ENCODE assay signal across 1 cellular context in genomic region chr1:167803358-167804217, GRCh38.
TF ChIP-seq lines count a peak whose summit lies in the region.

No MANE protein-coding gene starts in this region.

TF ChIP-seq in K562, 482 proteins besides CTCF, POLR2A, EP300 and RAD21 (continued from another document and continues in another):
- TF ChIP-seq RNF219 (CRISPR knock-in tag; IDR thresholded peaks at IDR 0.05) (no peak), FOXK1 (CRISPR knock-in tag; IDR thresholded peaks at IDR 0.05; ENCODE audit: borderline replicate concordance) (no peak), HDGF (IDR thresholded peaks at IDR 0.05) (no peak), HMGXB4 (CRISPR knock-in tag; IDR thresholded peaks at IDR 0.05) (no peak), TOE1 (IDR thresholded peaks at IDR 0.05; ENCODE audit: borderline replicate concordance) (peak; percentile 61; the same call in 1 of the 2 replicates), TOE1 (CRISPR knock-in tag; IDR thresholded peaks at IDR 0.05; ENCODE audit: borderline replicate concordance, low read depth) (no peak), ZNF253 (CRISPR knock-in tag; conservative IDR thresholded peaks at IDR 0.05) (0 out of 2 replicates have a peak, but pooled peaks have one; percentile 55), ZKSCAN1 (IDR thresholded peaks at IDR 0.05; ENCODE audit: low read depth, low read length) (peak; percentile 75), AFF1 (IDR thresholded peaks at IDR 0.05; ENCODE audit: low read depth in 1 of 2, partially characterized antibody in 2 of 2) (no peak), NBN (IDR thresholded peaks at IDR 0.05; ENCODE audit: low read depth) (peak; percentile 78), SP1 (CRISPR knock-in tag; IDR thresholded peaks at IDR 0.05) (peak; percentile 62), U2AF1 (optimal IDR thresholded peaks at IDR 0.05; ENCODE audit: low read depth, low read length) (no peak), TCF7 (IDR thresholded peaks at IDR 0.05; ENCODE audit: borderline replicate concordance) (no peak; the same call in 1 of the 2 replicates), KLF10 (CRISPR knock-in tag; IDR thresholded peaks at IDR 0.05) (no peak), MYBL2 (IDR thresholded peaks at IDR 0.05; ENCODE audit: low read depth) (no peak), MYBL2 (CRISPR knock-in tag; IDR thresholded peaks at IDR 0.05; ENCODE audit: borderline replicate concordance) (no peak), NCOR1 (IDR thresholded peaks at IDR 0.05) (peak; percentile 36; the same call in 1 of the 2 replicates), OTX1 (CRISPR knock-in tag; IDR thresholded peaks at IDR 0.05) (no peak), FOXK2 (conservative IDR thresholded peaks at IDR 0.05 in 1 of 2, IDR thresholded peaks at IDR 0.05 in 1 of 2; ENCODE audit: low read depth in 2 of 2) (no peak), BHLHE40 (IDR thresholded peaks at IDR 0.05; ENCODE audit: low read length) (peak; percentile 83), RUNX1 (IDR thresholded peaks at IDR 0.05; ENCODE audit: low read depth) (no peak), TRIM28 (IDR thresholded peaks at IDR 0.05) (peak; percentile 97), ZNF274 (IDR thresholded peaks at IDR 0.05; ENCODE audit: borderline replicate concordance, low read depth, low read length) (no peak), IRF1 (CRISPR knock-in tag; IDR thresholded peaks at IDR 0.05; ENCODE audit: borderline replicate concordance) (no peak), ZNF324 (CRISPR knock-in tag; IDR thresholded peaks at IDR 0.05) (no peak), DLX4 (CRISPR knock-in tag; IDR thresholded peaks at IDR 0.05) (no peak), ZBTB1 (CRISPR knock-in tag; IDR thresholded peaks at IDR 0.05; ENCODE audit: borderline replicate concordance, low read depth) (no peak), L3MBTL2 (IDR thresholded peaks at IDR 0.05) (peak; percentile 64), POLR2AphosphoS5 (IDR thresholded peaks at IDR 0.05; ENCODE audit: control insufficient read depth, insufficient read depth, low read depth, low read length) (no peak), RREB1 (CRISPR knock-in tag; IDR thresholded peaks at IDR 0.05) (0 out of 2 replicates have a peak, but pooled peaks have one; percentile 59), SAP30 (IDR thresholded peaks at IDR 0.05; ENCODE audit: borderline replicate concordance, insufficient read depth, low read depth, low read length, poor library complexity, severe bottlenecking) (no peak), GTF2B (IDR thresholded peaks at IDR 0.05; ENCODE audit: extremely low read depth, insufficient read length) (no peak), ZFP91 (CRISPR knock-in tag; IDR thresholded peaks at IDR 0.05) (no peak), CREBBP (IDR thresholded peaks at IDR 0.05; ENCODE audit: low read depth, low read length) (no peak), ZNF589 (CRISPR knock-in tag; IDR thresholded peaks at IDR 0.05; ENCODE audit: low read depth) (no peak), ZNF217 (CRISPR knock-in tag; IDR thresholded peaks at IDR 0.05) (no peak), KDM5B (IDR thresholded peaks at IDR 0.05; ENCODE audit: insufficient replicate concordance, low read depth, low read length) (no peak), E2F4 (CRISPR knock-in tag; IDR thresholded peaks at IDR 0.05; ENCODE audit: low read depth) (no peak), FOXA1 (IDR thresholded peaks at IDR 0.05; ENCODE audit: borderline replicate concordance) (no peak), ESRRA (IDR thresholded peaks at IDR 0.05; ENCODE audit: borderline replicate concordance, low read depth) (peak; percentile 90), LEF1 (IDR thresholded peaks at IDR 0.05) (peak; percentile 19; the same call in 1 of the 2 replicates)
